23 cellular contexts compared by ENCODE assay signal in the genomic region with DNA sequence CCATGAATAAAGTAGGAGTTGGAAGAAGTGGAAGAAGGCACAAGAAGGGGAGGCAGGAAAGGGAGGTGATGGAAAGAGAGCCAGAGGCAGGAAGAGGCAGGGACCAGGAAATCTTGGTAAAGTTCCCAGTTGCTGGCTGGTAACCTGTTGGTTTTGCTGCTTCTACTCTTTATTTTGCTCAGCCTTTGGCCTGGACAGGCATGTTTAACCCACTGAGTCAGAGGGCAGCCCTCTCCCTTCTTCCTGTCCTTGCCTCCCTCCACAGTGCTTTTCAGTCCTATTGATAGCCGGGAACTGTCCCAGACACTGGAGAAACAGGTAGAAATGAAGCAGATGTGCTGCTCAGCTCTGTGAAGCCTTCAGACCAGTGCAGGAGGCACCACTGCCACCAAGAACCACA.
"Had no signal": no experiment of that assay in that cellular context is flagged by ENCODE, and none has a peak within 500 bp of the region (broad histone marks: within the 10 kb centered on the region; RNA-seq: fewer than 3 reads in every experiment).

No MANE protein-coding gene starts in this region.

- H3K36me3 Mint-ChIP-seq: stimulated activated effector memory CD8-positive, alpha-beta T cell treated with anti-CD3 and anti-CD28 coated beads, Interleukin-12 subunit alpha, Interleukin-12 subunit beta, amount 100 ng/mL, for 72 hours; type B pancreatic cell had no signal

- H3K9me3 Mint-ChIP-seq: stimulated activated effector memory CD8-positive, alpha-beta T cell treated with anti-CD3 and anti-CD28 coated beads, Interleukin-12 subunit alpha, Interleukin-12 subunit beta, amount 100 ng/mL, for 72 hours; type B pancreatic cell had no signal

- H3K4me1 ChIP-seq: colonic mucosa, heart left ventricle, psoas muscle, right lobe of liver, suprapubic skin, thyroid gland, vagina had no signal

- DNase-seq: colonic mucosa; effector CD8-positive, alpha-beta T cell; heart left ventricle; hypothalamus; kidney glomerular epithelial cell; mammary epithelial cell; naive thymus-derived CD8-positive, alpha-beta T cell; occipital lobe; psoas muscle; retina; right lobe of liver; stimulated activated CD4-positive, alpha-beta T cell treated with anti-CD3 and anti-CD28 coated beads, Interleukin-4, amount 100 ng/mL, for 1 hour; stimulated activated CD8-positive, alpha-beta memory T cell treated with anti-CD3 and anti-CD28 coated beads, Interleukin-4, amount 100 ng/mL, for 48 hours; stimulated activated naive CD8-positive, alpha-beta T cell treated with anti-CD3 and anti-CD28 coated beads, Interleukin-15, Interleukin-2, amounts not matched to agents 100 U/mL and 50 U/mL, for 24 hours; thyroid gland had no signal

- ATAC-seq: esophagus mucosa; heart left ventricle; left lobe of liver; naive thymus-derived CD8-positive, alpha-beta T cell; psoas muscle; right lobe of liver; stimulated activated effector memory CD8-positive, alpha-beta T cell treated with anti-CD3 and anti-CD28 coated beads, Interleukin-12 subunit alpha, Interleukin-12 subunit beta, amount 100 ng/mL, for 72 hours; stimulated activated naive CD8-positive, alpha-beta T cell treated with anti-CD3 and anti-CD28 coated beads, Interleukin-15, Interleukin-2, amounts not matched to agents 100 U/mL and 50 U/mL, for 24 hours had no signal

- H3K9me3 ChIP-seq: colonic mucosa, right lobe of liver, suprapubic skin, thyroid gland, vagina had no signal

- FAIRE-seq: frontal cortex, islet of Langerhans had no signal

- H3K36me3 ChIP-seq: colonic mucosa, heart left ventricle, right lobe of liver, suprapubic skin, thyroid gland, vagina had no signal

- H3K27me3 ChIP-seq: colonic mucosa, heart left ventricle, right lobe of liver, suprapubic skin, thyroid gland, vagina had no signal

- H3K4me3 Mint-ChIP-seq: naive thymus-derived CD8-positive, alpha-beta T cell; stimulated activated effector memory CD8-positive, alpha-beta T cell treated with anti-CD3 and anti-CD28 coated beads, Interleukin-12 subunit alpha, Interleukin-12 subunit beta, amount 100 ng/mL, for 72 hours; type B pancreatic cell had no signal

- H3K27ac ChIP-seq: colonic mucosa, heart left ventricle, psoas muscle, right lobe of liver, suprapubic skin, thyroid gland, vagina had no signal

- H3K4me3 ChIP-seq: colonic mucosa, heart left ventricle, psoas muscle, right lobe of liver, suprapubic skin, thyroid gland, vagina had no signal

- H3K27ac Mint-ChIP-seq: stimulated activated effector memory CD8-positive, alpha-beta T cell treated with anti-CD3 and anti-CD28 coated beads, Interleukin-12 subunit alpha, Interleukin-12 subunit beta, amount 100 ng/mL, for 72 hours; type B pancreatic cell had no signal
